8 cellular contexts compared by ENCODE assay signal in the genomic region with DNA sequence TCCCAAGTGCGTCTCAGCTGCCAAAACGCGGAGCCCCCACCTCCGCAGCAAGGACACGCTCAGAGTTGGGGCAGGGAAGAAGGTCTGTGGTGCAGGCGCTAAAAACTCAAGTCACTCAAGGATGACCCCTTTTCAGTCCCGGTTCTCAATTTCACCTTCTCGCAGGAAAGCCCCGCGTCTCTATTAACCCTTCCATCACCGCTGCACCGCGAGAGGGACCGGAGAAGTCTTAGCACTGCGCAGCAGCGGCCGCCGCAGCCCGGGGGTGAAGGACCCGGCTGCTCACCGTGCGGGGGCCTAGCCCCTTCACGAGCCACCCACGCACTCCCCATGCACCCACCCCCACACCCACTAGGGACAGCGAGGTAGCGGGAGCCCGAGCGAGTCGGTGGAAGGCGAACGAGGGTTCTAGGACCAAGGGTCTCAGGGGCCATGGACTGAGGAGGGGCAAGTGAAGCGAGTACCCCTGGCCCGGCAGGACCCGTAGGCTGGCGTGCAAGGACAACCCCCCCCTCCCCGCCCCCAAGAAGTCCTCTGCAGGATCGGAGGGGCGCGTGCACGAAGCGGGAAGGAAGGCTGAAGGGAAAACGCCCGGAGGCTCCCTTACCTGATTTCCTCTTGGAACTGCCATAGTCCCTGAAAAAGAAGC.
DNase-seq lines count a peak whose midpoint lies in the region; ATAC-seq lines count a peak whose summit lies in the region.

No MANE protein-coding gene starts in this region.

- H3K4me3 Mint-ChIP-seq in memory B cell, result peak overlapping the region; percentile 81

- peak overlapping the region; percentile 35 to 66 (median 46); a peak in 18 of 20 replicates for H3K4me3 ChIP-seq in BLaER1 treated with 17β-estradiol and CSF1 and Interleukin-3, amounts not matched to agents 10 nM and 100 nM

- H3K4me2 ChIP-seq in BLaER1 treated with 17β-estradiol and CSF1 and Interleukin-3, amounts not matched to agents 10 nM and 100 nM, result peak overlapping the region; percentile 90 to 98 (median 95)

- DNase-seq in activated T-cell treated with anti-CD3 and anti-CD28 coated beads, Interleukin-2, amount 50 U/mL, for 48 hours, result peak; percentile 48 to 58
- peak; percentile 68 to 70 for DNase-seq in memory B cell (ENCODE audit: low spot score in 2 of 2)
- DNase-seq in effector CD4-positive, alpha-beta T cell, result no peak
- no peak for DNase-seq in NCI-H1092 treated with DMSO at 0.1 percent for 48 hours (lab: John Stamatoyannopoulos, UW)
- DNase-seq in NOMO-1 (lab: John Stamatoyannopoulos, UW; ENCODE audit: unreplicated experiment in 2 of 2), result no peak

- no peak overlapping the region for H3K27ac ChIP-seq in BLaER1 treated with 17β-estradiol and CSF1 and Interleukin-3, amounts not matched to agents 10 nM and 100 nM

- H3K36me3 ChIP-seq in BLaER1 treated with 17β-estradiol and CSF1 and Interleukin-3, amounts not matched to agents 10 nM and 100 nM, result peaks cover 0 to 14% (median 3%) of the 10 kb centered on the region in 11 experiments; a peak in 4 of 22 replicates

- peaks cover 0 to 18% (median 14%) of the 10 kb centered on the region in 11 experiments; a peak in 13 of 22 replicates for H3K27me3 ChIP-seq in BLaER1 treated with 17β-estradiol and CSF1 and Interleukin-3, amounts not matched to agents 10 nM and 100 nM

- no peaks in the 10 kb centered on the region for H3K9me3 Mint-ChIP-seq in memory B cell

- H3K27ac Mint-ChIP-seq in memory B cell, result peak overlapping the region; percentile 45

- peaks cover 27% of the 10 kb centered on the region for H3K4me1 Mint-ChIP-seq in memory B cell

- H3K9me3 ChIP-seq in BLaER1 treated with 17β-estradiol and CSF1 and Interleukin-3, amounts not matched to agents 10 nM and 100 nM (replicated peaks in 1 of 11), result no peaks in the 10 kb centered on the region

- H3K4me1 ChIP-seq in BLaER1 treated with 17β-estradiol and CSF1 and Interleukin-3, amounts not matched to agents 10 nM and 100 nM, result peaks cover 62 to 78% (median 71%) of the 10 kb centered on the region in 10 experiments

- H3K9ac ChIP-seq in BLaER1 treated with 17β-estradiol and CSF1 and Interleukin-3, amounts not matched to agents 10 nM and 100 nM, result peak overlapping the region in 7 of 11 experiments; percentile 20 to 59 (median 46); a peak in 11 of 22 replicates

- no peaks in the 10 kb centered on the region for H3K36me3 Mint-ChIP-seq in memory B cell

- peaks cover 24 to 89% (median 69%) of the 10 kb centered on the region in 11 experiments; a peak in 17 of 22 replicates for H4K20me1 ChIP-seq in BLaER1 treated with 17β-estradiol and CSF1 and Interleukin-3, amounts not matched to agents 10 nM and 100 nM

- ATAC-seq in GM19035 (IDR thresholded peaks at IDR 0.05; ENCODE audit: unreplicated experiment) (peak; percentile 64), HG03097 (IDR thresholded peaks at IDR 0.05; ENCODE audit: low FRiP score, unreplicated experiment) (peak; percentile 53), memory B cell (ENCODE audit: low read depth) (peak; percentile 74)

- H3K27me3 Mint-ChIP-seq in memory B cell, result no peaks in the 10 kb centered on the region

Comparison
In these comparisons a context has a peak if more than half of its experiments do, and no peak if none do; other contexts are left out.
1. DNase-seq: peak in activated T-cell treated with anti-CD3 and anti-CD28 coated beads, Interleukin-2, amount 50 U/mL, for 48 hours (2 of 2) and memory B cell (2 of 2); none in effector CD4-positive, alpha-beta T cell (single experiment), NCI-H1092 treated with DMSO at 0.1 percent for 48 hours (single experiment) and NOMO-1 (0 of 2).
2. Peak in every context shown above with its lines, with median percentiles within 50 percentile points of each other: ATAC-seq.